In the genomic region with DNA sequence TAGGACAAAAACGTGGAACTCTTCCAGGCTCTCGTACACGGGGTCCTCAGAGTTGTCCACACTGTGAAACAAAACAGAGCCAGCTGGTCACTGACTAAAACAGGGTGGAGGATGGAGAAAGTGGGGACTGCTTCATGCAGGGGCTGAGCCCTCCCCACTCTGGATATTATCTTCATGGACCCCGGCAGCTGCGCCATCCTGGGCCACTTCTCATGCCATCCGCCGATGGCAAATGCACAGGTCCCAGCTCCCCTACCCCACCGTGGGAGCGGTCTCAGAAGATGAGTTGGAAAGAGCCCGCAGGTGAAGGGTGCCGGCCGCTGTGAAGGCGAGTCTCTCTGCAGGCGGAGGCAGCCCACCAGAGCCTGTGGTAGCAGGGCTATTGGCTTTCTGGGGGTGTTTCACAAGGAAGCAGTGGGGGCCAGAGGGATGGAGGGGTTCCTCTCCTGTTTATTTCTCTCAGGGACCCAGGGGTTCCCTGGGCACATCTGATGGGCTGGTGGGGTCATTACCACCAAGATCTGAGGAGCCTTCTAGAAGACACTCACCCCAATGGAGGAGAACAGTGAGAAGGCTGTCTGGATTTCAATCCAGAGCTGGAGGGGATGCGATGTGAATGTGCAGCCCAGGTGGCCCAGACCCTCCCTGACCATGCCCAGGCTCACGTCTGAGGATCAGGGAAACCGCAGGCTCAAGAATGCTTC, we compare ENCODE assay signal across 16 cellular contexts.
A peak's percentile ranks its signal among the peaks of the same experiment; 100 is the strongest.
DNase-seq lines count a peak whose midpoint lies in the region; ATAC-seq and TF ChIP-seq lines count a peak whose summit lies in the region.
"Had no signal": no experiment of that assay in that cellular context is flagged by ENCODE, and none has a peak within 500 bp of the region (broad histone marks: within the 10 kb centered on the region; RNA-seq: fewer than 3 reads in every experiment).

No MANE protein-coding gene starts in this region.

- TF ChIP-seq EP300 in transverse colon (IDR thresholded peaks at IDR 0.05; ENCODE audit: low read depth) = no peak

- in situ Hi-C loops in transverse colon (cut with MboI; ENCODE audit: low pct_ligation_motif_present in 1 of 4, low pct_unique_long_range_greater_than_20kb in 1 of 4, low sequenced_read_pairs in 3 of 4) = no loop called here

- no peak overlapping the region for H3K4me2 ChIP-seq in smooth muscle cell
- H3K4me2 ChIP-seq: BLaER1 had no signal

- no peak for TF ChIP-seq POLR2A in transverse colon (IDR thresholded peaks at IDR 0.05)
- no peak for TF ChIP-seq POLR2A in GM18505 (IDR thresholded peaks at IDR 0.05; ENCODE audit: borderline replicate concordance, extremely low read depth, insufficient read depth, insufficient read length)

- H3F3A ChIP-seq in smooth muscle cell (ENCODE audit: low read depth) = no peaks in the 10 kb centered on the region

- H3K36me3 ChIP-seq in transverse colon (no peaks in the 10 kb centered on the region), smooth muscle cell (ENCODE audit: low read depth) (no peaks in the 10 kb centered on the region)
- H3K36me3 ChIP-seq: BLaER1, Peyer's patch had no signal

- H3K9me3 Mint-ChIP-seq in stimulated activated naive CD8-positive, alpha-beta T cell treated with anti-CD3 and anti-CD28 coated beads, Interleukin-15, amount 100 ng/mL, for 72 hours = peaks cover 6 to 7% of the 10 kb centered on the region in 2 donors
- no peaks in the 10 kb centered on the region for H3K9me3 Mint-ChIP-seq in osteocyte (ENCODE audit: unreplicated experiment)
- H3K9me3 Mint-ChIP-seq: CD4-positive, alpha-beta memory T cell had no signal

- intact Hi-C loops in transverse colon (cut with DNase I; ENCODE audit: low total_unique reads) = no loop called here

- no peak overlapping the region for H2AFZ ChIP-seq in smooth muscle cell (ENCODE audit: low read depth)

- no peak overlapping the region for H3K9ac ChIP-seq in smooth muscle cell (ENCODE audit: low read depth)
- H3K9ac ChIP-seq: BLaER1 had no signal

- H3K4me1 ChIP-seq in transverse colon (peaks cover 0 to 2% (median under 1%) of the 10 kb centered on the region in 4 donors), smooth muscle cell (ENCODE audit: low read depth) (no peaks in the 10 kb centered on the region)
- H3K4me1 ChIP-seq: Peyer's patch had no signal

- H3K27me3 ChIP-seq in transverse colon (no peaks in the 10 kb centered on the region), smooth muscle cell (ENCODE audit: low read depth) (no peaks in the 10 kb centered on the region)
- H3K27me3 ChIP-seq: BLaER1, Peyer's patch had no signal

- TF ChIP-seq CTCF in osteocyte (IDR thresholded peaks at IDR 0.05) (no peak), transverse colon (IDR thresholded peaks at IDR 0.05) (no peak), smooth muscle cell (IDR thresholded peaks at IDR 0.05; ENCODE audit: borderline replicate concordance, insufficient read depth, poor library complexity, severe bottlenecking) (no peak)

- H3K27me3 Mint-ChIP-seq in stimulated activated naive CD8-positive, alpha-beta T cell treated with anti-CD3 and anti-CD28 coated beads, Interleukin-15, amount 100 ng/mL, for 72 hours = peaks cover 39% of the 10 kb centered on the region
- peaks cover 28% of the 10 kb centered on the region for H3K27me3 Mint-ChIP-seq in osteocyte (ENCODE audit: unreplicated experiment)
- H3K27me3 Mint-ChIP-seq: CD4-positive, alpha-beta memory T cell had no signal

- H3K4me3 Mint-ChIP-seq in stimulated activated naive CD8-positive, alpha-beta T cell treated with anti-CD3 and anti-CD28 coated beads, Interleukin-15, amount 100 ng/mL, for 72 hours = no peak overlapping the region
- H3K4me3 Mint-ChIP-seq in osteocyte (ENCODE audit: unreplicated experiment) = no peak overlapping the region
- H3K4me3 Mint-ChIP-seq: CD4-positive, alpha-beta memory T cell had no signal

- no peaks in the 10 kb centered on the region for H3K36me3 Mint-ChIP-seq in osteocyte (ENCODE audit: unreplicated experiment)
- H3K36me3 Mint-ChIP-seq: CD4-positive, alpha-beta memory T cell had no signal

- H3K4me3 ChIP-seq in transverse colon = no peak overlapping the region
- no peak overlapping the region for H3K4me3 ChIP-seq in smooth muscle cell
- H3K4me3 ChIP-seq: BLaER1, Peyer's patch had no signal

- H3K79me2 ChIP-seq in smooth muscle cell (ENCODE audit: low read depth) = no peaks in the 10 kb centered on the region

- H4K20me1 ChIP-seq in smooth muscle cell (ENCODE audit: low read depth) = no peaks in the 10 kb centered on the region
- H4K20me1 ChIP-seq: BLaER1 had no signal

- 79 to 91% methylated on average over 6 to 17 of the region's 17 CpGs for WGBS in transverse colon (ENCODE audit: low coverage in 1 of 2), 2 donors
- WGBS in smooth muscle cell (ENCODE audit: low lambda C conversion rate) = 90% methylated on average over 17 of the region's 17 CpGs

- no peak for DNase-seq in stimulated activated naive CD8-positive, alpha-beta T cell treated with anti-CD3 and anti-CD28 coated beads, Interleukin-15, amount 100 ng/mL, for 72 hours
- no peak for DNase-seq in stimulated activated naive CD8-positive, alpha-beta T cell treated with anti-CD3 and anti-CD28 coated beads, Interleukin-15, Interleukin-2, amounts not matched to agents 100 U/mL and 50 U/mL, for 24 hours
- DNase-seq in ecto neural progenitor cell (ENCODE audit: low spot score) (peak; percentile 29), osteocyte (ENCODE audit: extremely low spot score, unreplicated experiment) (peak; percentile 80), transverse colon (no peak), smooth muscle cell (lab: John Stamatoyannopoulos, UW; ENCODE audit: unreplicated experiment) (no peak)
- DNase-seq: Calu3; CD4-positive, alpha-beta memory T cell; DMS53; GOT3; MM.1S; NCI-H1092 treated with DMSO at 0.1 percent for 48 hours; NCI-H2081 had no signal

- H3K9me3 ChIP-seq in transverse colon (no peaks in the 10 kb centered on the region), smooth muscle cell (replicated peaks; ENCODE audit: low read depth) (no peaks in the 10 kb centered on the region)
- H3K9me3 ChIP-seq: BLaER1, Peyer's patch had no signal

- no peak overlapping the region for H3K27ac Mint-ChIP-seq in stimulated activated naive CD8-positive, alpha-beta T cell treated with anti-CD3 and anti-CD28 coated beads, Interleukin-15, amount 100 ng/mL, for 72 hours
- H3K27ac Mint-ChIP-seq in osteocyte (ENCODE audit: unreplicated experiment) = no peak overlapping the region

- peaks cover 33% of the 10 kb centered on the region for H3K4me1 Mint-ChIP-seq in stimulated activated naive CD8-positive, alpha-beta T cell treated with anti-CD3 and anti-CD28 coated beads, Interleukin-15, amount 100 ng/mL, for 72 hours
- H3K4me1 Mint-ChIP-seq in osteocyte (ENCODE audit: unreplicated experiment) = peaks cover 5% of the 10 kb centered on the region

- H3K27ac ChIP-seq in transverse colon (no peak overlapping the region), smooth muscle cell (ENCODE audit: low read depth) (no peak overlapping the region)
- H3K27ac ChIP-seq: BLaER1, Peyer's patch had no signal

- ATAC-seq in stimulated activated naive CD8-positive, alpha-beta T cell treated with anti-CD3 and anti-CD28 coated beads, Interleukin-15, amount 100 ng/mL, for 72 hours = peak; percentile 23
- no peak for ATAC-seq in stimulated activated naive CD8-positive, alpha-beta T cell treated with anti-CD3 and anti-CD28 coated beads, Interleukin-15, Interleukin-2, amounts not matched to agents 100 U/mL and 50 U/mL, for 24 hours
- ATAC-seq in GM18505 (IDR thresholded peaks at IDR 0.05; ENCODE audit: unreplicated experiment) = no peak

Comparison
In these comparisons a context has a peak if more than half of its experiments do, and no peak if none do; other contexts are left out.
1. DNase-seq: peak in ecto neural progenitor cell (single experiment) and osteocyte (single experiment); none in stimulated activated naive CD8-positive, alpha-beta T cell treated with anti-CD3 and anti-CD28 coated beads, Interleukin-15, amount 100 ng/mL, for 72 hours (0 of 2), stimulated activated naive CD8-positive, alpha-beta T cell treated with anti-CD3 and anti-CD28 coated beads, Interleukin-15, Interleukin-2, amounts not matched to agents 100 U/mL and 50 U/mL, for 24 hours (single experiment), transverse colon (single experiment) and smooth muscle cell (single experiment).